16 cellular contexts compared by ENCODE assay signal in the genomic region with DNA sequence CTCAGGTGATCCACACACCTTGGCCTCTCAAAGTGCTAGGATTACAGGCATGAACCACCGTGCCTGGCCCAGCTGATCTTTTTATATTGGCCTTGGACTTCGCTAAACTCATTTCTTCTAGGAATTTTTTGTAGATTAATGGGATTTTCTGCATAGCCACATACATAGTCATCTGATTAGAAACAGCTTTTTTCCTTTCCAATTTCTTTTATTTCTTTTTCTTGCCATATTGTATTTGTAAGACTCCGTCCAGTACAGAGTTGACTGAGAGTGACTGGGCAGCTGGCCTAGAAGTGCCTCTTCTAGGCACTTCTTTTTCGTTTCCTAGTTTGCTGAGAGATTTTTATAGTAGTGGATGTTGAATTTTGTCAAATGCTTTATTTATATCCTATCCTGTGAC.
"Had no signal": no experiment of that assay in that cellular context is flagged by ENCODE, and none has a peak within 500 bp of the region (broad histone marks: within the 10 kb centered on the region; RNA-seq: fewer than 3 reads in every experiment).

No MANE protein-coding gene starts in this region.

- H3K4me3 Mint-ChIP-seq: endodermal cell, nephron had no signal

- H3K9me3 ChIP-seq: right atrium auricular region, upper lobe of left lung had no signal

- H3K27me3 Mint-ChIP-seq: activated naive CD8-positive, alpha-beta T cell had no signal

- H3K4me1 Mint-ChIP-seq: endodermal cell had no signal

- H3K27ac ChIP-seq: foreskin keratinocyte, right atrium auricular region, upper lobe of left lung had no signal

- H3K27me3 ChIP-seq: foreskin keratinocyte, right atrium auricular region, upper lobe of left lung had no signal

- H3K4me3 ChIP-seq: right atrium auricular region, upper lobe of left lung had no signal

- ATAC-seq: foreskin keratinocyte; left ventricle myocardium superior; stimulated activated naive CD8-positive, alpha-beta T cell treated with anti-CD3 and anti-CD28 coated beads, Interleukin-15, Interleukin-2, amounts not matched to agents 100 U/mL and 50 U/mL, for 24 hours had no signal

- H3K4me1 ChIP-seq: foreskin keratinocyte had no signal

- H3K36me3 ChIP-seq: right atrium auricular region, upper lobe of left lung had no signal

- DNase-seq: activated CD4-positive, CD25-positive, alpha-beta regulatory T cell treated with anti-CD3 and anti-CD28 coated beads, Interleukin-2, amount 50 U/mL, for 72 hours; activated effector memory CD4-positive, alpha-beta T cell treated with anti-CD3 and anti-CD28 coated beads, Interleukin-2, amount 50 U/mL, for 16 hours; endodermal cell; erythroblast; foreskin keratinocyte; left ventricle myocardium superior; mesenchymal stem cell; nucleus accumbens; posterior cingulate gyrus; small intestine; stimulated activated naive CD8-positive, alpha-beta T cell treated with anti-CD3 and anti-CD28 coated beads, Interleukin-15, Interleukin-2, amounts not matched to agents 100 U/mL and 50 U/mL, for 24 hours; T-helper 1 cell; upper lobe of left lung had no signal

- H3K9me3 Mint-ChIP-seq: endodermal cell, nephron had no signal
